In genomic region chr14:87109271-87109670, GRCh38 we compare ENCODE assay signal across 3 cellular contexts.
A peak's percentile ranks its signal among the peaks of the same experiment; 100 is the strongest.
TF ChIP-seq lines count a peak whose summit lies in the region.

No MANE protein-coding gene starts in this region.

TF ChIP-seq in IMR-90, 13 proteins besides CTCF, POLR2A, EP300 and RAD21 (continued from another document):
- TF ChIP-seq MXI1 (IDR thresholded peaks at IDR 0.05; ENCODE audit: borderline replicate concordance, low read depth, low read length), result no peak
- TF ChIP-seq BHLHE40 (IDR thresholded peaks at IDR 0.05; ENCODE audit: low read depth, low read length), result no peak
- no peak for TF ChIP-seq ELK1 (IDR thresholded peaks at IDR 0.05; ENCODE audit: borderline replicate concordance, low read depth, low read length)
- no peak for TF ChIP-seq MAZ (IDR thresholded peaks at IDR 0.05; ENCODE audit: borderline replicate concordance, low read depth, low read length)
- TF ChIP-seq RFX5 (IDR thresholded peaks at IDR 0.05; ENCODE audit: low read depth, low read length), result no peak
- TF ChIP-seq USF2 (IDR thresholded peaks at IDR 0.05; ENCODE audit: low read depth, low read length), result no peak
- no peak for TF ChIP-seq NFE2L2 (IDR thresholded peaks at IDR 0.05; ENCODE audit: low read depth, low read length)
- no peak for TF ChIP-seq CEBPB (IDR thresholded peaks at IDR 0.05; ENCODE audit: low read depth, low read length)

TF ChIP-seq in K562, 482 proteins besides CTCF, POLR2A, EP300 and RAD21 (continued from another document):
- TF ChIP-seq NFIC (IDR thresholded peaks at IDR 0.05), result peak; percentile 86
- TF ChIP-seq THAP12 (CRISPR knock-in tag; IDR thresholded peaks at IDR 0.05), result no peak

TF ChIP-seq in SK-N-SH treated with all-trans-retinoic acid at 6 μM for 48 hours, 23 proteins besides CTCF, POLR2A, EP300 and RAD21 (continued from another document):
- TF ChIP-seq ARNTL (CRISPR knock-in tag; IDR thresholded peaks at IDR 0.05; ENCODE audit: borderline replicate concordance, low read depth) (no peak), ZFP3 (CRISPR knock-in tag; IDR thresholded peaks at IDR 0.05) (no peak), CSDC2 (CRISPR knock-in tag; IDR thresholded peaks at IDR 0.05) (no peak)
